1 cellular context compared by ENCODE assay signal in genomic region chr12:51049525-51049924, GRCh38.
TF ChIP-seq lines count a peak whose summit lies in the region.

No MANE protein-coding gene starts in this region.

TF ChIP-seq in liver, 16 proteins besides CTCF, POLR2A, EP300 and RAD21 (continued from another document):
- no peak for TF ChIP-seq GABPA (IDR thresholded peaks at IDR 0.05 in 1 of 2, conservative IDR thresholded peaks at IDR 0.05 in 1 of 2)
- no peak for TF ChIP-seq TAF1 (conservative IDR thresholded peaks at IDR 0.05)
- TF ChIP-seq JUND (IDR thresholded peaks at IDR 0.05) = no peak
- no peak for TF ChIP-seq HNF4A (conservative IDR thresholded peaks at IDR 0.05)
- no peak for TF ChIP-seq MAX (IDR thresholded peaks at IDR 0.05)
- TF ChIP-seq HNF4G (IDR thresholded peaks at IDR 0.05) = no peak
- no peak for TF ChIP-seq FOXA2 (IDR thresholded peaks at IDR 0.05)
- no peak for TF ChIP-seq YY1 (IDR thresholded peaks at IDR 0.05)
- TF ChIP-seq ATF3 (IDR thresholded peaks at IDR 0.05) = no peak
- TF ChIP-seq RXRA (IDR thresholded peaks at IDR 0.05) = no peak
- no peak for TF ChIP-seq FOXA1 (IDR thresholded peaks at IDR 0.05)
- no peak for TF ChIP-seq NR2F2 (IDR thresholded peaks at IDR 0.05)
- TF ChIP-seq EGR1 (IDR thresholded peaks at IDR 0.05; ENCODE audit: low read depth in 2 of 2) = no peak
TF ChIP-seq in liver: peak in this region for 0.
